7 cellular contexts compared by ENCODE assay signal in the genomic region with DNA sequence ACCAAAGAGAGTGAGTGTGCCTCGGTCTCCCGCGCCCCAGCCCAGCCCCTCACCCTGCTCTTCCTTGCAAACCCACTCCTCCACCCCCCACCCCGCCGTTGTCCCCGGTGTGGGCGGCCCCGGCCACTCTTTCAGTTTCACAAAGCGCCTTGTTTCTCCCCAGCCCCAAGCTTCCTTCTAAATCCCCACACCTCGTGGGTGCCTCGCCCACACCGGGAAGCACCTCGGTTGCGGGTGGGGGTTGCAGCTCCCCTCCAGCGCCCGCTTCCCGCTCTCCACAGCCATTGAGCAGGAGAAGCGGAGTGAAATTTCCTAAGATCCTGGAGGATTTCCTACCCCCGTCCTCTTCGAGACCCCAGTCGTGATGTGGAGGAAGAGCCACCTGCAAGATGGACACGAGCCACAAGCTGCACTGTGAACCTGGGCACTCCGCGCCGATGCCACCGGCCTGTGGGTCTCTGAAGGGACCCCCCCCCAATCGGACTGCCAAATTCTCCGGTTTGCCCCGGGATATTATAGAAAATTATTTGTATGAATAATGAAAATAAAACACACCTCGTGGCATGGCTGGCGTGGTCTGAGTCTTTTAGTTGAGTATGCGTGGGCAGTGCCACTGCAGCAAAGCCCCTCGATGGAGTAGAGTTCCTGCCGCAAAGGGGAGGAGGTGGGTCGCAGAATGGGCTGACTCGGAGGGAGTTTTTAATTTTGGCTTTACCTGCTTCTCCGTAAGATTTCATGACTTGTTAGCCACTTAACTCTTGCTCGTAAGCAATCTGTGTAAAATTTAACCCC. TPM values are rescaled to one million over a fixed set of nuclear protein-coding genes. Genes with fewer than 3 reads are reported as not detected.
DNase-seq lines count a peak whose midpoint lies in the region; ATAC-seq and TF ChIP-seq lines count a peak whose summit lies in the region.

No MANE protein-coding gene starts in this region.

- TSS peak; percentile 100 for BruUV-seq in Panc1 (replicated peaks; lab: Mats Ljungman, UMichigan)

- peak; percentile 8 for ATAC-seq in GM18520 (IDR thresholded peaks at IDR 0.05; ENCODE audit: unreplicated experiment)
- peak; percentile 30 for ATAC-seq in HG02678 (IDR thresholded peaks at IDR 0.05; ENCODE audit: unreplicated experiment)
- peak; percentile 11 for ATAC-seq in Panc1

- TF ChIP-seq CTCF in Panc1 (IDR thresholded peaks at IDR 0.05) (no peak), astrocyte of the cerebellum (IDR thresholded peaks at IDR 0.05; ENCODE audit: low read depth, low read length, missing control alignments) (no peak), smooth muscle cell (IDR thresholded peaks at IDR 0.05; ENCODE audit: borderline replicate concordance, insufficient read depth, poor library complexity, severe bottlenecking) (no peak)

- no peak overlapping the region for H2AFZ ChIP-seq in smooth muscle cell (ENCODE audit: low read depth)

- H3K9me3 ChIP-seq in Panc1 (ENCODE audit: control insufficient read depth, insufficient read depth, low read depth, low read length) (no peaks in the 10 kb centered on the region), iPS-18c (ENCODE audit: control insufficient read depth, insufficient read depth, low read length) (peaks cover 5% of the 10 kb centered on the region), smooth muscle cell (replicated peaks; ENCODE audit: low read depth) (no peaks in the 10 kb centered on the region)

- no peaks in the 10 kb centered on the region for H3K27me3 ChIP-seq in Panc1 (ENCODE audit: control insufficient read depth, insufficient read depth, low read length)
- no peaks in the 10 kb centered on the region for H3K27me3 ChIP-seq in smooth muscle cell (ENCODE audit: low read depth)

- H3K4me1 ChIP-seq in Panc1 (ENCODE audit: control insufficient read depth, insufficient read depth, low read length), result peaks cover 18% of the 10 kb centered on the region
- peaks cover 10% of the 10 kb centered on the region for H3K4me1 ChIP-seq in smooth muscle cell (ENCODE audit: low read depth)

- POLR2A ChIA-PET in Panc1 (lab: Charles Lee), result interaction anchor here (0.6 to 1.1 kb wide), 6 partner anchors 11 to 240 kb away, joined by 4 to 11 read pairs (median 6); no protein-coding TSS in a partner anchor

- CTCF ChIA-PET in Panc1 (lab: Charles Lee), result interaction anchor here (0.7 to 1.0 kb wide), 2 partner anchors 20 to 42 kb away, joined by 9 to 13 read pairs; no protein-coding TSS in a partner anchor

- intact Hi-C loops in Panc1 (cut with micrococcal nuclease; ENCODE audit: unreplicated experiment), result no loop called here

- H3K4me2 ChIP-seq in smooth muscle cell, result peak overlapping the region; percentile 100

- H3K9ac ChIP-seq in smooth muscle cell (ENCODE audit: low read depth), result peak overlapping the region; percentile 97

- H3K79me2 ChIP-seq in smooth muscle cell (ENCODE audit: low read depth), result peaks cover 14% of the 10 kb centered on the region

- peaks cover 20% of the 10 kb centered on the region for H4K20me1 ChIP-seq in smooth muscle cell (ENCODE audit: low read depth)

- H3K36me3 ChIP-seq in Panc1 (ENCODE audit: control insufficient read depth, insufficient read depth, low read length) (no peaks in the 10 kb centered on the region; the same call in 1 of the 2 replicates), smooth muscle cell (ENCODE audit: low read depth) (no peaks in the 10 kb centered on the region)

- H3K4me3 ChIP-seq in Panc1 (ENCODE audit: low read depth in 2 of 2, low read length in 2 of 2) (peak overlapping the region; percentile 82 to 99), astrocyte of the cerebellum (ENCODE audit: low read depth, low read length) (peak overlapping the region; percentile 97), iPS-18c (ENCODE audit: insufficient read depth, low read depth, low read length) (peak overlapping the region; percentile 96), smooth muscle cell (peak overlapping the region; percentile 98)

- in situ Hi-C loops in Panc1 (cut with HindIII; ENCODE audit: low pct_unique_long_range_greater_than_20kb, low sequenced_read_pairs), result no loop called here
- in situ Hi-C loops in astrocyte of the cerebellum (cut with HindIII; ENCODE audit: low sequenced_read_pairs), result loop anchor here (10.0 kb wide), 1 partner anchor 58 kb away; no protein-coding TSS in a partner anchor

- peak overlapping the region; percentile 76 for H3K27ac ChIP-seq in Panc1 (ENCODE audit: low read length)
- peak overlapping the region; percentile 90 for H3K27ac ChIP-seq in smooth muscle cell (ENCODE audit: low read depth)

- H3F3A ChIP-seq in smooth muscle cell (ENCODE audit: low read depth), result peaks cover 9% of the 10 kb centered on the region

- WGBS in smooth muscle cell (ENCODE audit: low lambda C conversion rate), result 2% methylated on average over 35 of the region's 38 CpGs

- no peak for DNase-seq in Panc1 (ENCODE audit: low read depth, low spot score)
- DNase-seq in astrocyte of the cerebellum (ENCODE audit: low read depth), result no peak
- DNase-seq in smooth muscle cell (lab: John Stamatoyannopoulos, UW; ENCODE audit: unreplicated experiment), result no peak
- DNase-seq in foreskin melanocyte, result no peak

RNA-seq across cellular contexts. Expression of gene TMSB10, which starts 0.8 kb away (rescaled TPM):
- total RNA-seq in Panc1 (2021; ENCODE audit: unreplicated experiment) (1,916 TPM), smooth muscle cell (7,008 and 8,051 TPM in 2 replicates)
- polyA plus RNA-seq in Panc1 (2012; ENCODE audit: insufficient read length), result 3,818 TPM
- polyA plus RNA-seq in smooth muscle cell, result 5,467 and 5,517 TPM in 2 replicates

RNA-seq across cellular contexts. Expression of gene TRABD2A, which starts 25.4 kb away (rescaled TPM):
- total RNA-seq in Panc1 (2021; ENCODE audit: unreplicated experiment) (1.7 TPM), smooth muscle cell (0.31 TPM in 1 of 2 replicates, not detected in the other)
- 0.73 TPM for polyA plus RNA-seq in Panc1 (2012; ENCODE audit: insufficient read length)
- polyA plus RNA-seq in smooth muscle cell, result 0.11 and 1.1 TPM in 2 replicates
